Comparison of ENCODE assay signal across 27 cellular contexts in genomic region chr2:125450092-125450491, GRCh38.
"Had no signal": no experiment of that assay in that cellular context is flagged by ENCODE, and none has a peak within 500 bp of the region (broad histone marks: within the 10 kb centered on the region; RNA-seq: fewer than 3 reads in every experiment).

No MANE protein-coding gene starts in this region.

- FAIRE-seq: urothelium cell line had no signal

- H3K36me3 ChIP-seq: stomach, suprapubic skin, thoracic aorta, thyroid gland, tibial artery, tibial nerve, transverse colon, upper lobe of left lung, upper lobe of right lung, vagina had no signal

- H3K9me3 ChIP-seq: stomach, suprapubic skin, testis, thoracic aorta, thyroid gland, tibial artery, tibial nerve, transverse colon, upper lobe of left lung, upper lobe of right lung, uterus, vagina had no signal

- H3K27ac ChIP-seq: stomach, suprapubic skin, testis, thoracic aorta, thyroid gland, tibial artery, tibial nerve, transverse colon, upper lobe of left lung, upper lobe of right lung, uterus, vagina had no signal

- H3K4me3 ChIP-seq: stomach, suprapubic skin, testis, thoracic aorta, thyroid gland, tibial artery, tibial nerve, transverse colon, upper lobe of left lung, upper lobe of right lung, uterus, vagina had no signal

- DNase-seq: stimulated activated CD4-positive, alpha-beta T cell treated with anti-CD3 and anti-CD28 coated beads, Interleukin-2, amount 100 ng/mL, for 48 hours; stimulated activated CD4-positive, alpha-beta T cell treated with anti-CD3 and anti-CD28 coated beads, Interleukin-4, amount 100 ng/mL, for 1 hour; stimulated activated CD4-positive, alpha-beta T cell treated with anti-CD3 and anti-CD28 coated beads, Interleukin-4, amount 100 ng/mL, for 24 hours; stimulated activated CD4-positive, alpha-beta T cell treated with anti-CD3 and anti-CD28 coated beads, Interleukin-4, amount 100 ng/mL, for 4 hours; stimulated activated CD8-positive, alpha-beta memory T cell treated with anti-CD3 and anti-CD28 coated beads, Interleukin-4, amount 100 ng/mL, for 48 hours; stimulated activated naive B cell treated with anti-CD40 and anti-IgM and Interleukin-4, amounts not matched to agents 10 μg/mL and 1 μg/mL and 100 μg/mL, for 72 hours; stimulated activated naive CD4-positive, alpha-beta T cell; stimulated activated naive CD4-positive, alpha-beta T cell treated with Interleukin-2 at 50 U/mL for 16 hours; stimulated activated naive CD8-positive, alpha-beta T cell treated with anti-CD3 and anti-CD28 coated beads, Interleukin-15, amount 100 ng/mL, for 72 hours; stimulated activated naive CD8-positive, alpha-beta T cell treated with anti-CD3 and anti-CD28 coated beads, Interleukin-15, Interleukin-2, amounts not matched to agents 100 U/mL and 50 U/mL, for 24 hours; stomach; substantia nigra; testis; thyroid gland; tibial artery; transverse colon; trophoblast cell; upper lobe of left lung; upper lobe of right lung; uterus had no signal

- H3K27me3 ChIP-seq: stomach, suprapubic skin, testis, thyroid gland, tibial artery, tibial nerve, transverse colon, upper lobe of left lung, upper lobe of right lung, uterus, vagina had no signal

- ATAC-seq: stimulated activated effector memory CD8-positive, alpha-beta T cell treated with anti-CD3 and anti-CD28 coated beads, Interleukin-12 subunit alpha, Interleukin-12 subunit beta, amount 100 ng/mL, for 72 hours; stimulated activated memory B cell treated with anti-CD40 and anti-IgM and Interleukin-4, amounts not matched to agents 10 μg/mL and 1 μg/mL and 100 μg/mL, for 72 hours; stimulated activated naive B cell treated with anti-CD40 and anti-IgM and Interleukin-4, amounts not matched to agents 10 μg/mL and 1 μg/mL and 100 μg/mL, for 72 hours; stimulated activated naive CD8-positive, alpha-beta T cell treated with anti-CD3 and anti-CD28 coated beads, Interleukin-15, amount 100 ng/mL, for 72 hours; stimulated activated naive CD8-positive, alpha-beta T cell treated with anti-CD3 and anti-CD28 coated beads, Interleukin-15, Interleukin-2, amounts not matched to agents 100 U/mL and 50 U/mL, for 24 hours; upper lobe of right lung had no signal

- H3K4me1 ChIP-seq: stomach, suprapubic skin, testis, thyroid gland, tibial artery, tibial nerve, transverse colon, upper lobe of left lung, upper lobe of right lung, uterus, vagina had no signal
